ENCODE assay signal across 8 cellular contexts in the genomic region with DNA sequence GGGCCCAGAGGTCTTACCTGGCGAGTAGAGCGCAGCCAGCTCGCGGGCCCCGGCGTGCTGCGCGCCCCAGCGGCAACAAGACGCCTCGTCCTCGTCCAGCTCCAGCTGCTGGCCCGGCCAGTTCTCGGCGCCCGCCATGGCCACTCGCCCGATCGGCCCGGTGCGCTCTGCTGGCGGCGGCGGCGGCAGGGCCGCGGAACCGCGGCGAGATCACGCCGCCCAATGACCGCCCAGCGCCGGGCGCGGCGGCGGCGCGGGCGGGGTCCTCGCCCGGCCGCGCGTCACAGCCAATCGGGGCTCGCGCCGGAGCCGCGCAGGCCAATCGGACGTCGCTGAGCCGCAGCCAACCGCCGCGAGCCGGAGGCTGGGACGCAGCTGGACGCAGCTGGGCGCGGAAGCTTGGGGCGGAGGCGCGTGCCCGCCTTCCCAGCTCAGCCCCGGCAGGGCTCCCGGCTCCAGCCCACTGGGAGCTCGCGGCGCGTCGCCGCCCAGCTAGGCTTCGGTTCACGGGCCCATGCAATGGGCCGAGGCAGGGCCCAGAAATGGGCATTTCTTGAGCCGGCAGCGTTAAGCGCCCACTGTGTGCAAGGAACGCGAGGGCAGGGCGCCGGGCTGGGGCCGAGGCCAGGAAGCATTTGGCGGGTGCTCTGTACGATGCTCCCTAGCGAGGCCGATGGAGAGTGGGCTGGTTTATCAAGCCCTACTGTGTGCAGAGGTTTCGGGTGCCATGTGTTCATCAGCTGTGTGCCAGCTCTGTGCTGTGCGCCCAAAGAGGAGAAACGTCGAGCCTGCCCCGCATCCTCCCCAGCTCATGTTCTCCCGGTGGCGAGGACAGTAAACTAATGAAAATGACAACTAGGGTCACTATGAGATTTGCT. TPM values are rescaled to one million over a fixed set of nuclear protein-coding genes. Genes with fewer than 3 reads are reported as not detected.
A peak's percentile ranks its signal among the peaks of the same experiment; 100 is the strongest.
DNase-seq lines count a peak whose midpoint lies in the region; ATAC-seq and TF ChIP-seq lines count a peak whose summit lies in the region.

A gene (minus strand): TSS at position 224 of the 878 bp plus-strand sequence. CDS start 86 bp downstream, at position 138.

- intact Hi-C loops in lower leg skin (cut with DNase I; ENCODE audit: low total_unique reads), result no loop called here

- H3K4me3 ChIP-seq in BJ (ENCODE audit: low read depth, low read length) (peak within 1 kb of the TSS; percentile 98), lower leg skin (ENCODE audit: low read depth, poor library complexity, severe bottlenecking) (peak within 1 kb of the TSS; percentile 90)

- POLR2A ChIA-PET in BJ (lab: Charles Lee), result interaction anchor here (0.6 to 1.8 kb wide), 3 partner anchors 10 to 549 kb away, joined by 5 to 16 read pairs (median 9); no protein-coding TSS in a partner anchor

- TF ChIP-seq CTCF in BJ (IDR thresholded peaks at IDR 0.05; ENCODE audit: insufficient read depth, low read depth, low read length), result no peak
- TF ChIP-seq CTCF in lower leg skin (IDR thresholded peaks at IDR 0.05), result no peak

- H3K27me3 ChIP-seq in BJ (ENCODE audit: control insufficient read depth, insufficient read depth, low read length), result no peaks in the 10 kb centered on the region

- CTCF ChIA-PET in BJ (lab: Yijun Ruan, JAX), result interaction anchor here (0.6 to 2.4 kb wide), 10 partner anchors 9 to 177 kb away, joined by 3 to 12 read pairs (median 4); no protein-coding TSS in a partner anchor

- WGBS in lower leg skin, 2 donors, result 6 to 8% methylated on average over 20 to 32 of the region's 99 CpGs

- DNase-seq in BJ (ENCODE audit: low read depth) (no peak), GM19240 (ENCODE audit: insufficient read length, low spot score) (peak; percentile 98), NCI-H748 treated with DMSO at 0.1 percent for 48 hours (lab: John Stamatoyannopoulos, UW) (peak; percentile 24), dermis microvascular lymphatic vessel endothelial cell (ENCODE audit: low read depth in 2 of 2) (peak; percentile 78 to 93), lower leg skin (ENCODE audit: low spot score in 2 of 2) (peak; percentile 82 to 97)
- DNase-seq in activated CD4-positive, alpha-beta T cell treated with anti-CD3 and anti-CD28 coated beads, Interleukin-2, amount 50 U/mL, for 48 hours, result peak; percentile 81 to 85
- peak; percentile 63 to 82 for DNase-seq in stimulated activated CD4-positive, alpha-beta T cell treated with anti-CD3 and anti-CD28 coated beads, Interleukin-4, amount 100 ng/mL, for 48 hours (ENCODE audit: low read depth in 2 of 2)

- H3K36me3 ChIP-seq in BJ (ENCODE audit: control insufficient read depth, insufficient read depth, low read length), result no peaks in the 10 kb centered on the region

- peak in 1 of 2 donors; percentile 77 for TF ChIP-seq POLR2A in lower leg skin (IDR thresholded peaks at IDR 0.05)

- ATAC-seq in HG03460 (IDR thresholded peaks at IDR 0.05; ENCODE audit: unreplicated experiment), result peak; percentile 93

RNA-seq across cellular contexts. Expression of the gene that starts here (rescaled TPM):
- 26.1 and 52.3 TPM in 2 replicates for polyA plus RNA-seq in BJ (2011; rRNA removed)
- polyA minus RNA-seq in BJ (2011; rRNA and poly(A)+ RNA removed), result 54.5 and 98.1 TPM in 2 replicates
- total RNA-seq in dermis microvascular lymphatic vessel endothelial cell, result 11.2 and 20.0 TPM in 2 replicates
- total RNA-seq in lower leg skin, result 10 to 100 TPM; 47.3 to 69.3 (median 59.6) TPM
